ENCODE assay signal across 1 cellular context in genomic region chr19:12696366-12697335, GRCh38.
TF ChIP-seq lines count a peak whose summit lies in the region.

FBXW9 (minus strand) TSS chr19:12696631; CDS start chr19:12696581, 50 bp downstream.

TF ChIP-seq in K562, 482 proteins besides CTCF, POLR2A, EP300 and RAD21 (continued from another document and continues in another):
- TF ChIP-seq MLX (CRISPR knock-in tag; conservative IDR thresholded peaks at IDR 0.05), result no peak
- peak in 1 of 2 experiments; percentile 55; a peak in 1 of 4 replicates for TF ChIP-seq TBL1XR1 (IDR thresholded peaks at IDR 0.05; ENCODE audit: low read length in 2 of 2)
- TF ChIP-seq ETV1 (tag; conservative IDR thresholded peaks at IDR 0.05; ENCODE audit: low read depth), result peak; percentile 53
- TF ChIP-seq ETV6 (IDR thresholded peaks at IDR 0.05; ENCODE audit: borderline replicate concordance in 1 of 2, low read depth in 2 of 2, low read length in 1 of 2), result no peak
- no peak for TF ChIP-seq ETV6 (CRISPR knock-in tag; IDR thresholded peaks at IDR 0.05; ENCODE audit: borderline replicate concordance)
- TF ChIP-seq SRF (CRISPR knock-in tag; IDR thresholded peaks at IDR 0.05), result no peak
- no peak for TF ChIP-seq SMARCC2 (IDR thresholded peaks at IDR 0.05; ENCODE audit: low read depth)
- no peak for TF ChIP-seq KAT2B (IDR thresholded peaks at IDR 0.05; ENCODE audit: low read depth, low read length)
- TF ChIP-seq TEAD4 (IDR thresholded peaks at IDR 0.05; ENCODE audit: low read length), result no peak
- TF ChIP-seq TEAD4 (CRISPR knock-in tag; IDR thresholded peaks at IDR 0.05; ENCODE audit: borderline replicate concordance), result no peak
- TF ChIP-seq RBFOX2 (IDR thresholded peaks at IDR 0.05; ENCODE audit: low read depth, low read length), result peak; percentile 73
- TF ChIP-seq SIN3B (IDR thresholded peaks at IDR 0.05; ENCODE audit: low read depth), result peak; percentile 91
- peak; percentile 66; the same call in 1 of the 2 replicates for TF ChIP-seq ETV5 (CRISPR knock-in tag; IDR thresholded peaks at IDR 0.05; ENCODE audit: low read depth)
- TF ChIP-seq PTBP1 (IDR thresholded peaks at IDR 0.05; ENCODE audit: low read depth, low read length), result 0 out of 2 replicates have a peak, but pooled peaks have one; percentile 21
- TF ChIP-seq DEAF1 (CRISPR knock-in tag; IDR thresholded peaks at IDR 0.05), result no peak
- peak; percentile 63; the same call in 1 of the 2 replicates for TF ChIP-seq MBD2 (IDR thresholded peaks at IDR 0.05; ENCODE audit: borderline replicate concordance, low read depth)
- TF ChIP-seq ZNF318 (IDR thresholded peaks at IDR 0.05; ENCODE audit: borderline replicate concordance in 1 of 2, low read depth in 1 of 2), result no peak
- no peak for TF ChIP-seq LEF1 (IDR thresholded peaks at IDR 0.05)
- TF ChIP-seq C11orf30 (IDR thresholded peaks at IDR 0.05; ENCODE audit: low read depth), result peak; percentile 96
- peak; percentile 90 for TF ChIP-seq ELF2 (CRISPR knock-in tag; IDR thresholded peaks at IDR 0.05)
- TF ChIP-seq SP2 (IDR thresholded peaks at IDR 0.05; ENCODE audit: extremely low read depth, low read depth, low read length, poor library complexity, severe bottlenecking), result no peak
- TF ChIP-seq SMAD4 (CRISPR knock-in tag; conservative IDR thresholded peaks at IDR 0.05), result no peak
- TF ChIP-seq RUNX1 (IDR thresholded peaks at IDR 0.05; ENCODE audit: low read depth), result no peak
- TF ChIP-seq ZKSCAN1 (IDR thresholded peaks at IDR 0.05; ENCODE audit: low read depth, low read length), result 0 out of 2 replicates have a peak, but pooled peaks have one; percentile 22
- peak; percentile 73 for TF ChIP-seq EP400 (IDR thresholded peaks at IDR 0.05)
- peak; percentile 72 to 90; a peak in 3 of 4 replicates for TF ChIP-seq MNT (conservative IDR thresholded peaks at IDR 0.05)
- no peak for TF ChIP-seq ZNF830 (CRISPR knock-in tag; IDR thresholded peaks at IDR 0.05)
- TF ChIP-seq TBP (optimal IDR thresholded peaks at IDR 0.05; ENCODE audit: low read depth, low read length), result peak; percentile 43
- peak; percentile 70 for TF ChIP-seq MYC (IDR thresholded peaks at IDR 0.05; ENCODE audit: low read depth, low read length)
- TF ChIP-seq MYC (CRISPR knock-in tag; IDR thresholded peaks at IDR 0.05; ENCODE audit: borderline replicate concordance, low read depth), result 0 out of 2 replicates have a peak, but pooled peaks have one; percentile 40
- no peak for TF ChIP-seq SMAD1 (IDR thresholded peaks at IDR 0.05; ENCODE audit: low read depth, low read length, partially characterized antibody)
- 0 out of 2 replicates have a peak, but pooled peaks have one; percentile 7 for TF ChIP-seq KAT7 (CRISPR knock-in tag; IDR thresholded peaks at IDR 0.05; ENCODE audit: borderline replicate concordance)
- TF ChIP-seq ZFP1 (CRISPR knock-in tag; IDR thresholded peaks at IDR 0.05), result no peak
- no peak for TF ChIP-seq TGIF2 (CRISPR knock-in tag; IDR thresholded peaks at IDR 0.05)
- TF ChIP-seq SUPT5H (IDR thresholded peaks at IDR 0.05), result peak; percentile 85
- TF ChIP-seq SREBF2 (CRISPR knock-in tag; IDR thresholded peaks at IDR 0.05), result no peak
- 0 out of 2 replicates have a peak, but pooled peaks have one; percentile 31 for TF ChIP-seq ZBTB7A (IDR thresholded peaks at IDR 0.05; ENCODE audit: borderline replicate concordance, control insufficient read depth, low read depth, low read length)
- peak; percentile 86 for TF ChIP-seq POLR2AphosphoS5 (IDR thresholded peaks at IDR 0.05; ENCODE audit: control insufficient read depth, insufficient read depth, low read depth, low read length)
- peak in 1 of 2 experiments; percentile 17; a peak in 1 of 4 replicates for TF ChIP-seq FOXK2 (conservative IDR thresholded peaks at IDR 0.05 in 1 of 2, IDR thresholded peaks at IDR 0.05 in 1 of 2; ENCODE audit: low read depth in 2 of 2)
- TF ChIP-seq ZNF324 (CRISPR knock-in tag; IDR thresholded peaks at IDR 0.05), result no peak
- peak; percentile 85; the same call in 1 of the 2 replicates for TF ChIP-seq ETS1 (conservative IDR thresholded peaks at IDR 0.05; ENCODE audit: control insufficient read depth, low read depth, low read length)
- TF ChIP-seq E2F6 (IDR thresholded peaks at IDR 0.05; ENCODE audit: borderline replicate concordance in 1 of 2, extremely low read depth in 1 of 2, insufficient read depth in 1 of 2, insufficient read length in 1 of 2, low read depth in 1 of 2, low read length in 1 of 2, poor library complexity in 1 of 2, severe bottlenecking in 1 of 2), result peak in 1 of 2 experiments; percentile 3
- peak; percentile 58 to 70; a peak in 3 of 4 replicates for TF ChIP-seq NRF1 (conservative IDR thresholded peaks at IDR 0.05 in 1 of 2, IDR thresholded peaks at IDR 0.05 in 1 of 2)
- peak; percentile 33 for TF ChIP-seq GTF3C2 (IDR thresholded peaks at IDR 0.05; ENCODE audit: borderline replicate concordance, extremely low read depth, insufficient read length)
- TF ChIP-seq NR0B1 (IDR thresholded peaks at IDR 0.05; ENCODE audit: partially characterized antibody), result no peak
- TF ChIP-seq CEBPB (tag; IDR thresholded peaks at IDR 0.05), result no peak
